ENCODE assay signal across 40 cellular contexts in genomic region chr1:45044916-45045315, GRCh38.
"Had no signal": no experiment of that assay in that cellular context is flagged by ENCODE, and none has a peak within 500 bp of the region (broad histone marks: within the 10 kb centered on the region; RNA-seq: fewer than 3 reads in every experiment).

No MANE protein-coding gene starts in this region.

- H3K36me3 ChIP-seq: cardiac muscle cell had no signal

- H3K27me3 Mint-ChIP-seq: activated CD4-positive, alpha-beta memory T cell treated with anti-CD3 and anti-CD28 coated beads, Interleukin-2, amount 10 ng/mL, durations not matched to agents 7 days and 5 days; activated CD4-positive, alpha-beta T cell treated with anti-CD3 and anti-CD28 coated beads for 36 hours; activated CD4-positive, alpha-beta T cell treated with anti-CD3 and anti-CD28 coated beads, Interleukin-2, amount 10 ng/mL, durations not matched to agents 7 days and 5 days; activated CD8-positive, alpha-beta memory T cell treated with anti-CD3 and anti-CD28 coated beads, Interleukin-2, amount 10 ng/mL, durations not matched to agents 7 days and 5 days; activated naive CD4-positive, alpha-beta T cell treated with anti-CD3 and anti-CD28 coated beads, Interleukin-2, amount 10 ng/mL, durations not matched to agents 7 days and 5 days; activated naive CD4-positive, alpha-beta T cell treated with anti-CD3 and anti-CD28 coated beads, Interleukin-2, amount 50 U/mL, for 24 hours; activated naive CD8-positive, alpha-beta T cell; activated naive CD8-positive, alpha-beta T cell treated with anti-CD3 and anti-CD28 coated beads, Interleukin-2, amount 10 ng/mL, durations not matched to agents 7 days and 5 days; activated naive CD8-positive, alpha-beta T cell treated with anti-CD3 and anti-CD28 coated beads, Interleukin-2, amount 50 U/mL, for 24 hours; activated T-cell treated with anti-CD3 and anti-CD28 coated beads, Interleukin-2, amount 50 U/mL, for 24 hours; central memory CD8-positive, alpha-beta T cell had no signal

- H3K4me3 ChIP-seq: cardiac muscle cell had no signal

- H3K9me3 Mint-ChIP-seq: activated CD4-positive, alpha-beta memory T cell treated with anti-CD3 and anti-CD28 coated beads, Interleukin-2, amount 10 ng/mL, durations not matched to agents 7 days and 5 days; activated CD4-positive, alpha-beta T cell treated with anti-CD3 and anti-CD28 coated beads, Interleukin-2, amount 10 ng/mL, durations not matched to agents 7 days and 5 days; activated naive CD4-positive, alpha-beta T cell treated with anti-CD3 and anti-CD28 coated beads, Interleukin-2, amount 10 ng/mL, durations not matched to agents 7 days and 5 days; activated naive CD4-positive, alpha-beta T cell treated with anti-CD3 and anti-CD28 coated beads, Interleukin-2, amount 50 U/mL, for 24 hours; activated naive CD8-positive, alpha-beta T cell treated with anti-CD3 and anti-CD28 coated beads, Interleukin-2, amount 10 ng/mL, durations not matched to agents 7 days and 5 days; activated naive CD8-positive, alpha-beta T cell treated with anti-CD3 and anti-CD28 coated beads, Interleukin-2, amount 50 U/mL, for 24 hours; activated T-cell treated with anti-CD3 and anti-CD28 coated beads, Interleukin-2, amount 50 U/mL, for 24 hours; activated T-helper 2 cell treated with anti-CD3 and anti-CD28 coated beads, Interferon-gamma antibody, Interleukin-2, Interleukin-4, amounts not matched to agents 10 μg/mL and 5 μg/mL and 100 μg/mL, durations not matched to agents 14 hours and 24 hours and 36 hours; brain; central memory CD8-positive, alpha-beta T cell; T-helper 1 cell treated with Interleukin-12 subunit alpha and Interleukin-12 subunit beta and Interleukin-4 antibody, amounts not matched to agents 30 μg/mL and 1 μg/mL, for 36 hours; T-helper 2 cell treated with Interferon-gamma antibody and Interleukin-4, amounts not matched to agents 5 μg/mL and 100 μg/mL, for 36 hours; WTC11 had no signal

- H3K27ac ChIP-seq: cardiac muscle cell, WERI-Rb-1 had no signal

- ATAC-seq: activated CD4-positive, alpha-beta T cell treated with anti-CD3 and anti-CD28 coated beads for 36 hours; activated CD4-positive, CD25-positive, alpha-beta regulatory T cell treated with anti-CD3 and anti-CD28 coated beads, Interleukin-2, amount 50 U/mL, for 24 hours; activated CD8-positive, alpha-beta memory T cell treated with anti-CD3 and anti-CD28 coated beads, Interleukin-2, amount 10 ng/mL, durations not matched to agents 7 days and 5 days; activated CD8-positive, alpha-beta T cell treated with anti-CD3 and anti-CD28 coated beads, Interleukin-2, amount 10 ng/mL, durations not matched to agents 7 days and 5 days; activated naive CD8-positive, alpha-beta T cell treated with anti-CD3 and anti-CD28 coated beads, Interleukin-2, amount 50 U/mL, for 24 hours; WTC11 had no signal

- H3K4me3 Mint-ChIP-seq: activated CD4-positive, alpha-beta memory T cell treated with anti-CD3 and anti-CD28 coated beads, Interleukin-2, amount 10 ng/mL, durations not matched to agents 7 days and 5 days; activated CD4-positive, alpha-beta T cell treated with anti-CD3 and anti-CD28 coated beads for 36 hours; activated CD4-positive, alpha-beta T cell treated with anti-CD3 and anti-CD28 coated beads, Interleukin-2, amount 10 ng/mL, durations not matched to agents 7 days and 5 days; activated CD8-positive, alpha-beta memory T cell treated with anti-CD3 and anti-CD28 coated beads, Interleukin-2, amount 10 ng/mL, durations not matched to agents 7 days and 5 days; activated CD8-positive, alpha-beta T cell treated with anti-CD3 and anti-CD28 coated beads, Interleukin-2, amount 10 ng/mL, durations not matched to agents 7 days and 5 days; activated naive CD4-positive, alpha-beta T cell treated with anti-CD3 and anti-CD28 coated beads, Interleukin-2, amount 10 ng/mL, durations not matched to agents 7 days and 5 days; activated naive CD4-positive, alpha-beta T cell treated with anti-CD3 and anti-CD28 coated beads, Interleukin-2, amount 50 U/mL, for 24 hours; activated naive CD8-positive, alpha-beta T cell; activated naive CD8-positive, alpha-beta T cell treated with anti-CD3 and anti-CD28 coated beads, Interleukin-2, amount 10 ng/mL, durations not matched to agents 7 days and 5 days; activated naive CD8-positive, alpha-beta T cell treated with anti-CD3 and anti-CD28 coated beads, Interleukin-2, amount 50 U/mL, for 24 hours; activated T-cell treated with anti-CD3 and anti-CD28 coated beads, Interleukin-2, amount 50 U/mL, for 24 hours; brain; central memory CD8-positive, alpha-beta T cell; T-helper 1 cell treated with Interleukin-12 subunit alpha and Interleukin-12 subunit beta and Interleukin-4 antibody, amounts not matched to agents 30 μg/mL and 1 μg/mL, for 36 hours; T-helper 2 cell treated with Interferon-gamma antibody and Interleukin-4, amounts not matched to agents 5 μg/mL and 100 μg/mL, for 36 hours; WTC11 had no signal

- H3K4me1 Mint-ChIP-seq: activated CD4-positive, alpha-beta T cell treated with anti-CD3 and anti-CD28 coated beads for 36 hours; activated CD8-positive, alpha-beta memory T cell treated with anti-CD3 and anti-CD28 coated beads, Interleukin-2, amount 10 ng/mL, durations not matched to agents 7 days and 5 days; activated naive CD8-positive, alpha-beta T cell treated with anti-CD3 and anti-CD28 coated beads, Interleukin-2, amount 10 ng/mL, durations not matched to agents 7 days and 5 days; brain; central memory CD8-positive, alpha-beta T cell had no signal

- FAIRE-seq: bronchial epithelial cell, TTC549 had no signal

- DNase-seq: activated CD4-positive, alpha-beta memory T cell treated with anti-CD3 and anti-CD28 coated beads, Interleukin-2, amount 10 ng/mL, durations not matched to agents 7 days and 5 days; activated CD4-positive, alpha-beta T cell treated with anti-CD3 and anti-CD28 coated beads for 1 hour; activated CD4-positive, alpha-beta T cell treated with anti-CD3 and anti-CD28 coated beads for 36 hours; activated CD4-positive, alpha-beta T cell treated with anti-CD3 and anti-CD28 coated beads for 48 hours; activated CD4-positive, alpha-beta T cell treated with anti-CD3 and anti-CD28 coated beads, Interleukin-2, amount 10 ng/mL, durations not matched to agents 7 days and 5 days; activated CD4-positive, alpha-beta T cell treated with anti-CD3 and anti-CD28 coated beads, Interleukin-2, amount 50 U/mL, for 48 hours; activated CD4-positive, CD25-positive, alpha-beta regulatory T cell; activated CD8-positive, alpha-beta memory T cell treated with anti-CD3 and anti-CD28 coated beads for 24 hours; activated CD8-positive, alpha-beta memory T cell treated with anti-CD3 and anti-CD28 coated beads, Interleukin-2, amount 10 ng/mL, durations not matched to agents 7 days and 5 days; activated CD8-positive, alpha-beta memory T cell treated with anti-CD3 and anti-CD28 coated beads, Interleukin-2, amount 50 U/mL, for 48 hours; activated CD8-positive, alpha-beta T cell treated with anti-CD3 and anti-CD28 coated beads, Interleukin-2, amount 10 ng/mL, durations not matched to agents 7 days and 5 days; activated effector memory CD4-positive, alpha-beta T cell treated with Interleukin-2 at 50 U/mL for 16 hours; activated gamma-delta T cell; activated naive CD4-positive, alpha-beta T cell treated with anti-CD3 and anti-CD28 coated beads, Interleukin-2, amount 10 ng/mL, durations not matched to agents 7 days and 5 days; activated naive CD4-positive, alpha-beta T cell treated with Interleukin-2 at 50 U/mL for 16 hours; activated naive CD8-positive, alpha-beta T cell treated with anti-CD3 and anti-CD28 coated beads, Interleukin-2, amount 10 ng/mL, durations not matched to agents 7 days and 5 days; activated naive CD8-positive, alpha-beta T cell treated with anti-CD3 and anti-CD28 coated beads, Interleukin-2, amount 50 U/mL, for 24 hours; activated T-cell treated with anti-CD3 and anti-CD28 coated beads, Interleukin-2, amount 50 U/mL, for 24 hours; activated T-cell treated with anti-CD3 and anti-CD28 coated beads, Interleukin-2, amount 50 U/mL, for 48 hours; amniotic stem cell; aorta; caudate nucleus; cerebellar nuclear complex; SW 1271; T-helper 1 cell; T-helper 2 cell; T-helper 9 cell; WERI-Rb-1 had no signal

- H3K36me3 Mint-ChIP-seq: activated CD8-positive, alpha-beta memory T cell treated with anti-CD3 and anti-CD28 coated beads, Interleukin-2, amount 10 ng/mL, durations not matched to agents 7 days and 5 days; activated naive CD4-positive, alpha-beta T cell treated with anti-CD3 and anti-CD28 coated beads, Interleukin-2, amount 10 ng/mL, durations not matched to agents 7 days and 5 days; WTC11 had no signal

- H3K27ac Mint-ChIP-seq: activated CD4-positive, alpha-beta memory T cell treated with anti-CD3 and anti-CD28 coated beads, Interleukin-2, amount 10 ng/mL, durations not matched to agents 7 days and 5 days; activated CD4-positive, alpha-beta T cell treated with anti-CD3 and anti-CD28 coated beads for 36 hours; activated CD4-positive, alpha-beta T cell treated with anti-CD3 and anti-CD28 coated beads, Interleukin-2, amount 10 ng/mL, durations not matched to agents 7 days and 5 days; activated CD8-positive, alpha-beta memory T cell treated with anti-CD3 and anti-CD28 coated beads, Interleukin-2, amount 10 ng/mL, durations not matched to agents 7 days and 5 days; activated CD8-positive, alpha-beta T cell treated with anti-CD3 and anti-CD28 coated beads, Interleukin-2, amount 10 ng/mL, durations not matched to agents 7 days and 5 days; activated naive CD4-positive, alpha-beta T cell treated with anti-CD3 and anti-CD28 coated beads, Interleukin-2, amount 10 ng/mL, durations not matched to agents 7 days and 5 days; activated naive CD4-positive, alpha-beta T cell treated with anti-CD3 and anti-CD28 coated beads, Interleukin-2, amount 50 U/mL, for 24 hours; activated naive CD8-positive, alpha-beta T cell; activated naive CD8-positive, alpha-beta T cell treated with anti-CD3 and anti-CD28 coated beads, Interleukin-2, amount 10 ng/mL, durations not matched to agents 7 days and 5 days; activated naive CD8-positive, alpha-beta T cell treated with anti-CD3 and anti-CD28 coated beads, Interleukin-2, amount 50 U/mL, for 24 hours; activated T-cell treated with anti-CD3 and anti-CD28 coated beads, Interleukin-2, amount 50 U/mL, for 24 hours; activated T-helper 2 cell treated with anti-CD3 and anti-CD28 coated beads, Interferon-gamma antibody, Interleukin-2, Interleukin-4, amounts not matched to agents 10 μg/mL and 5 μg/mL and 100 μg/mL, durations not matched to agents 14 hours and 24 hours and 36 hours; brain; T-helper 1 cell treated with Interleukin-12 subunit alpha and Interleukin-12 subunit beta and Interleukin-4 antibody, amounts not matched to agents 30 μg/mL and 1 μg/mL, for 36 hours; T-helper 2 cell treated with Interferon-gamma antibody and Interleukin-4, amounts not matched to agents 5 μg/mL and 100 μg/mL, for 36 hours; WTC11 had no signal

- H3K27me3 ChIP-seq: cardiac muscle cell had no signal
